Comparison of ENCODE assay signal across 14 cellular contexts in genomic region chr5:41527201-41527779, GRCh38. TPM values are rescaled to one million over a fixed set of nuclear protein-coding genes. Genes with fewer than 3 reads are reported as not detected.
A peak's percentile ranks its signal among the peaks of the same experiment; 100 is the strongest.
DNase-seq lines count a peak whose midpoint lies in the region; ATAC-seq, FAIRE-seq and TF ChIP-seq lines count a peak whose summit lies in the region.
"Had no signal": no experiment of that assay in that cellular context is flagged by ENCODE, and none has a peak within 500 bp of the region (broad histone marks: within the 10 kb centered on the region; RNA-seq: fewer than 3 reads in every experiment).

No MANE protein-coding gene starts in this region.

- H4K20me1 ChIP-seq in astrocyte (ENCODE audit: insufficient read depth, low read length), result no peaks in the 10 kb centered on the region

- H3K36me3 ChIP-seq in breast epithelium, result no peaks in the 10 kb centered on the region
- no peaks in the 10 kb centered on the region for H3K36me3 ChIP-seq in astrocyte (ENCODE audit: insufficient read depth, low read length)
- H3K36me3 ChIP-seq in heart right ventricle, result no peaks in the 10 kb centered on the region
- H3K36me3 ChIP-seq: esophagus muscularis mucosa, tibial artery had no signal

- H3K27ac ChIP-seq in breast epithelium (no peak overlapping the region), astrocyte (ENCODE audit: low read depth, low read length) (peak overlapping the region; percentile 83), heart right ventricle (peak overlapping the region in 9 of 10 donors; percentile 30 to 75 (median 63))
- H3K27ac ChIP-seq: esophagus muscularis mucosa, tibial artery had no signal

- CTCF ChIA-PET in MCF 10A (lab: Yijun Ruan, JAX), result interaction anchor here (0.8 kb wide), 1 partner anchor 165 kb away, joined by 3 read pairs; no protein-coding TSS in a partner anchor

- H3K9me3 Mint-ChIP-seq in MCF 10A (ENCODE audit: unreplicated experiment), result no peaks in the 10 kb centered on the region
- H3K9me3 Mint-ChIP-seq in astrocyte (ENCODE audit: unreplicated experiment), result peaks cover 8% of the 10 kb centered on the region

- H3K27me3 ChIP-seq in breast epithelium (no peaks in the 10 kb centered on the region), astrocyte (ENCODE audit: insufficient read depth, low read length) (no peaks in the 10 kb centered on the region), heart right ventricle (no peaks in the 10 kb centered on the region)
- H3K27me3 ChIP-seq: esophagus muscularis mucosa, tibial artery had no signal

- DNase-seq in MCF 10A (ENCODE audit: unreplicated experiment) (peak; percentile 88), breast epithelium (ENCODE audit: low spot score in 2 of 2) (no peak), astrocyte (ENCODE audit: low read depth) (peak; percentile 100), heart right ventricle (peak in 1 of 2 donors; percentile 71), NCI-H2029 treated with DMSO at 0.1 percent for 48 hours (lab: John Stamatoyannopoulos, UW) (no peak), globus pallidus (ENCODE audit: low spot score) (no peak), left colon (no peak)
- DNase-seq: activated CD4-positive, alpha-beta T cell treated with anti-CD3 and anti-CD28 coated beads for 1 hour; stimulated activated CD4-positive, alpha-beta T cell treated with anti-CD3 and anti-CD28 coated beads, Interleukin-2, amount 100 ng/mL, for 24 hours had no signal

- H3K4me2 ChIP-seq in astrocyte (ENCODE audit: low read length), result peak overlapping the region; percentile 56

- intact Hi-C loops in MCF 10A (cut with micrococcal nuclease), result loop anchor here (10.0 kb wide), 1 partner anchor 318 kb away; no protein-coding TSS in a partner anchor
- intact Hi-C loops in breast epithelium (cut with DNase I; ENCODE audit: low total_unique reads), result no loop called here
- intact Hi-C loops in heart right ventricle (cut with DNase I), result loop anchor here in 3 of 10 donors (5.0 to 10.0 kb wide), 3 partner anchors 255 to 622 kb away; partner anchors contain the start of gene C7 (in 2 of the 3)
- intact Hi-C loops in left colon (cut with DNase I, micrococcal nuclease), result no loop called here

- ATAC-seq in heart right ventricle (peak; percentile 65 to 98 (median 94)), GM18519 (IDR thresholded peaks at IDR 0.05; ENCODE audit: low FRiP score, unreplicated experiment) (no peak), left colon (no peak)
- ATAC-seq: activated naive CD4-positive, alpha-beta T cell treated with anti-CD3 and anti-CD28 coated beads, Interleukin-2, amount 50 U/mL, for 72 hours had no signal

- peak overlapping the region; percentile 25 for H3K9ac ChIP-seq in astrocyte (ENCODE audit: low read length)

- H3K4me1 Mint-ChIP-seq in MCF 10A (ENCODE audit: insufficient read depth, unreplicated experiment) (peaks cover 13% of the 10 kb centered on the region), astrocyte (ENCODE audit: low read depth, unreplicated experiment) (peaks cover 19% of the 10 kb centered on the region)

- H3K27ac Mint-ChIP-seq in MCF 10A (ENCODE audit: low read depth, unreplicated experiment) (no peak overlapping the region), astrocyte (ENCODE audit: unreplicated experiment) (peak overlapping the region; percentile 98)
- H3K27ac Mint-ChIP-seq: activated naive CD4-positive, alpha-beta T cell treated with anti-CD3 and anti-CD28 coated beads, Interleukin-2, amount 50 U/mL, for 72 hours had no signal

- 15 to 16% methylated on average over 5 of the region's 5 CpGs for WGBS in heart right ventricle, 2 donors

- no peak for TF ChIP-seq POLR2A in breast epithelium (IDR thresholded peaks at IDR 0.05)

- H3K27me3 Mint-ChIP-seq in MCF 10A (ENCODE audit: insufficient read depth, unreplicated experiment) (peaks cover 27% of the 10 kb centered on the region), astrocyte (ENCODE audit: low read depth, unreplicated experiment) (no peaks in the 10 kb centered on the region)

- no peak overlapping the region for H3K4me3 ChIP-seq in breast epithelium
- no peak overlapping the region for H3K4me3 ChIP-seq in astrocyte (ENCODE audit: insufficient read depth, low read depth, low read length)
- H3K4me3 ChIP-seq in heart right ventricle, result no peak overlapping the region
- H3K4me3 ChIP-seq: esophagus muscularis mucosa, tibial artery had no signal

- H3K4me1 ChIP-seq in breast epithelium, result no peaks in the 10 kb centered on the region
- peaks cover 9% of the 10 kb centered on the region for H3K4me1 ChIP-seq in astrocyte (ENCODE audit: insufficient read depth, low read length)
- H3K4me1 ChIP-seq in heart right ventricle, result peaks cover 0 to 14% (median 0%) of the 10 kb centered on the region in 9 donors
- H3K4me1 ChIP-seq: esophagus muscularis mucosa had no signal

- H3K9me3 ChIP-seq in breast epithelium (peaks cover 4 to 24% of the 10 kb centered on the region in 2 donors), astrocyte (ENCODE audit: insufficient read depth, low read depth, low read length) (no peaks in the 10 kb centered on the region), heart right ventricle (peaks cover 0 to 41% (median 10%) of the 10 kb centered on the region in 11 donors)
- H3K9me3 ChIP-seq: esophagus muscularis mucosa had no signal

- no TSS peak for BruUV-seq in MCF 10A (replicated peaks; lab: Mats Ljungman, UMichigan)

- FAIRE-seq in astrocyte (lab: Jason Lieb, UNC), result peak; percentile 99
- FAIRE-seq: A204.1 had no signal

- no peak overlapping the region for H2AFZ ChIP-seq in astrocyte (ENCODE audit: low read depth, low read length)

- no peaks in the 10 kb centered on the region for H3K79me2 ChIP-seq in astrocyte (ENCODE audit: insufficient read depth, low read length)

- H3K4me3 Mint-ChIP-seq in MCF 10A (ENCODE audit: unreplicated experiment) (no peak overlapping the region), astrocyte (ENCODE audit: unreplicated experiment) (no peak overlapping the region)

- H3K36me3 Mint-ChIP-seq in MCF 10A (ENCODE audit: insufficient read depth, unreplicated experiment) (no peaks in the 10 kb centered on the region), astrocyte (ENCODE audit: low read depth, unreplicated experiment) (no peaks in the 10 kb centered on the region)
- H3K36me3 Mint-ChIP-seq: activated naive CD4-positive, alpha-beta T cell treated with anti-CD3 and anti-CD28 coated beads, Interleukin-2, amount 50 U/mL, for 72 hours had no signal

- POLR2A ChIA-PET in MCF 10A (lab: Yijun Ruan, JAX), result no interaction called here

- TF ChIP-seq CTCF in MCF 10A (IDR thresholded peaks at IDR 0.05; ENCODE audit: unreplicated experiment) (no peak), breast epithelium (IDR thresholded peaks at IDR 0.05) (no peak), astrocyte (IDR thresholded peaks at IDR 0.05; ENCODE audit: insufficient read depth, low read depth, low read length) (no peak), heart right ventricle (IDR thresholded peaks at IDR 0.05) (no peak)

RNA-seq across cellular contexts. Expression of gene PLCXD3, which starts 16.9 kb away (rescaled TPM):
- total RNA-seq in MCF 10A (2022) (not detected in 2 replicates), breast epithelium (1 to 10 TPM; 2.0 to 6.6 (median 3.8) TPM), astrocyte (0.55 and 1.6 TPM in 2 replicates), heart right ventricle (100 to 1,000 TPM in 2 of 10 donors, 10 to 100 TPM in 8; 36.2 to 104 (median 55.5) TPM), left colon (under 1 TPM; 0.58 to 0.84 TPM)
- 10 to 100 TPM; 25.4 to 27.7 TPM for polyA plus RNA-seq in heart right ventricle
- total RNA-seq: activated naive CD4-positive, alpha-beta T cell treated with anti-CD3 and anti-CD28 coated beads, Interleukin-2, amount 50 U/mL, for 72 hours had no signal

Comparison
In these comparisons a context has a peak if more than half of its experiments do, and no peak if none do; other contexts are left out.
1. DNase-seq: peak in MCF 10A (single experiment) and astrocyte (single experiment); none in breast epithelium (0 of 2), NCI-H2029 treated with DMSO at 0.1 percent for 48 hours (single experiment), globus pallidus (single experiment) and left colon (0 of 2).
2. H3K27ac ChIP-seq: peak in astrocyte (single experiment) and heart right ventricle (9 of 10); none in breast epithelium (0 of 2).
3. ATAC-seq: peak in heart right ventricle (8 of 8); none in GM18519 (single experiment) and left colon (single experiment).
4. RNA of gene PLCXD3, which starts 16.9 kb away (total RNA-seq): 36.2 to 104 TPM in heart right ventricle; 2.0 to 6.6 TPM in breast epithelium, 0.55 to 1.6 TPM in astrocyte, 0.58 to 0.84 TPM in left colon and not detected in MCF 10A; every median in the first group is over 4 times any median in the second.